In genomic region chr4:780255-780654, GRCh38 we compare ENCODE assay signal across 8 cellular contexts. TPM values are rescaled to one million over a fixed set of nuclear protein-coding genes. Genes with fewer than 3 reads are reported as not detected.
DNase-seq lines count a peak whose midpoint lies in the region; FAIRE-seq and TF ChIP-seq lines count a peak whose summit lies in the region.
"Not testable (repeated sequence)": the region's sequence is repeated elsewhere in the genome, so short reads cannot be mapped to it uniquely, and the experiment has no call there.

No MANE protein-coding gene starts in this region.

- H3K9me3 Mint-ChIP-seq in T-helper 1 cell treated with Interleukin-12 subunit alpha and Interleukin-12 subunit beta and Interleukin-4 antibody, amounts not matched to agents 30 μg/mL and 1 μg/mL, for 36 hours; neural progenitor cell: not testable (repeated sequence)

- peaks cover 45% of the 10 kb centered on the region for H3K4me1 Mint-ChIP-seq in T-helper 1 cell treated with Interleukin-12 subunit alpha and Interleukin-12 subunit beta and Interleukin-4 antibody, amounts not matched to agents 30 μg/mL and 1 μg/mL, for 36 hours (ENCODE audit: low read depth)
- peaks cover 43% of the 10 kb centered on the region for H3K4me1 Mint-ChIP-seq in neural progenitor cell

- H2AFZ ChIP-seq in endothelial cell of umbilical vein (ENCODE audit: low read depth, low read length); keratinocyte (ENCODE audit: control insufficient read depth, low read length); neural progenitor cell (replicated peaks): not testable (repeated sequence)

- not testable (repeated sequence) for BruUV-seq in endothelial cell of umbilical vein (replicated peaks; lab: Mats Ljungman, UMichigan)

- H3K4me3 ChIP-seq in BLaER1 treated with 17β-estradiol and CSF1 and Interleukin-3, amounts not matched to agents 10 nM and 100 nM, result peak overlapping the region; percentile 90 to 100 (median 98)
- H3K4me3 ChIP-seq in HUES6 (ENCODE audit: low read depth, low read length) (peak overlapping the region; percentile 100), adipocyte (ENCODE audit: low read length) (peak overlapping the region; percentile 98), endothelial cell of umbilical vein (replicated peaks in 1 of 3; ENCODE audit: insufficient read depth in 1 of 3, low read depth in 1 of 3, low read length in 3 of 3) (peak overlapping the region; percentile 75 to 99 (median 91)), keratinocyte (ENCODE audit: control insufficient read depth in 2 of 3, extremely low read depth in 1 of 3, insufficient read depth in 2 of 3, low read depth in 1 of 3, low read length in 3 of 3) (peak overlapping the region; percentile 76 to 95 (median 92)), neural progenitor cell (peak overlapping the region; percentile 86), stomach smooth muscle (ENCODE audit: low read length in 2 of 2) (peak overlapping the region; percentile 86 to 98)

- peaks cover 50 to 56% (median 52%) of the 10 kb centered on the region in 11 experiments for H3K36me3 ChIP-seq in BLaER1 treated with 17β-estradiol and CSF1 and Interleukin-3, amounts not matched to agents 10 nM and 100 nM
- H3K36me3 ChIP-seq in HUES6 (ENCODE audit: control insufficient read depth, insufficient read depth, low read length) (peaks cover 49% of the 10 kb centered on the region), adipocyte (ENCODE audit: control insufficient read depth, insufficient read depth, low read length, severe bottlenecking) (peaks cover 27% of the 10 kb centered on the region), endothelial cell of umbilical vein (ENCODE audit: control insufficient read depth in 2 of 2, extremely low read depth in 1 of 2, insufficient read depth in 2 of 2, low read length in 2 of 2) (peaks cover 9 to 14% of the 10 kb centered on the region in 2 experiments), keratinocyte (ENCODE audit: control insufficient read depth in 2 of 2, extremely low read depth in 1 of 2, insufficient read depth in 2 of 2, low read length in 2 of 2) (peaks cover 21 to 36% of the 10 kb centered on the region in 2 experiments), neural progenitor cell (peaks cover 17% of the 10 kb centered on the region), stomach smooth muscle (ENCODE audit: control insufficient read depth in 2 of 2, insufficient read depth in 2 of 2, low read length in 2 of 2) (peaks cover 6 to 19% of the 10 kb centered on the region in 2 donors)

- not testable (repeated sequence) for H3K9me1 ChIP-seq in endothelial cell of umbilical vein (replicated peaks; ENCODE audit: control insufficient read depth, extremely low read depth, insufficient read depth, low read length); keratinocyte (ENCODE audit: control insufficient read depth, extremely low read depth, insufficient read depth, low read length)

- CTCF ChIA-PET in endothelial cell of umbilical vein (lab: Charles Lee), result not testable (repeated sequence)

- peaks cover 28% of the 10 kb centered on the region for H3F3A ChIP-seq in neural progenitor cell (ENCODE audit: low read depth)

- peaks cover 0 to 19% (median 9%) of the 10 kb centered on the region in 11 experiments; a peak in 13 of 22 replicates for H3K9me3 ChIP-seq in BLaER1 treated with 17β-estradiol and CSF1 and Interleukin-3, amounts not matched to agents 10 nM and 100 nM (replicated peaks in 1 of 11)
- not testable (repeated sequence) for H3K9me3 ChIP-seq in HUES6 (ENCODE audit: control insufficient read depth, insufficient read depth, low read depth, low read length); adipocyte (ENCODE audit: control insufficient read depth, low read length); endothelial cell of umbilical vein (replicated peaks; ENCODE audit: control insufficient read depth, insufficient read depth, low read length); keratinocyte (ENCODE audit: control insufficient read depth, low read depth, low read length); neural progenitor cell (ENCODE audit: low read depth); stomach smooth muscle (ENCODE audit: control insufficient read depth in 2 of 2, low read length in 2 of 2)

- peaks cover 16% of the 10 kb centered on the region for H3K27me3 Mint-ChIP-seq in T-helper 1 cell treated with Interleukin-12 subunit alpha and Interleukin-12 subunit beta and Interleukin-4 antibody, amounts not matched to agents 30 μg/mL and 1 μg/mL, for 36 hours (ENCODE audit: low read depth)
- H3K27me3 Mint-ChIP-seq in neural progenitor cell (ENCODE audit: insufficient read depth, low read depth), result peaks cover 26% of the 10 kb centered on the region

- peak overlapping the region; percentile 85 for H3K4me3 Mint-ChIP-seq in T-helper 1 cell treated with Interleukin-12 subunit alpha and Interleukin-12 subunit beta and Interleukin-4 antibody, amounts not matched to agents 30 μg/mL and 1 μg/mL, for 36 hours
- H3K4me3 Mint-ChIP-seq in neural progenitor cell, result peak overlapping the region; percentile 92

- intact Hi-C loops in endothelial cell of umbilical vein (cut with micrococcal nuclease), result loop anchor here (5.0 kb wide), 2 partner anchors 47 to 267 kb away; partner anchors contain the start of gene CPLX1

- not testable (repeated sequence) for DNase-seq in adipocyte (ENCODE audit: low read depth); endothelial cell of umbilical vein (ENCODE audit: low read depth, low spot score); keratinocyte (ENCODE audit: low read depth, low spot score); neural progenitor cell (ENCODE audit: low spot score)

- dilution Hi-C loops in endothelial cell of umbilical vein (cut with MboI; ENCODE audit: extremely low pct_ligation_motif_present, low sequenced_read_pairs); keratinocyte (cut with MboI; ENCODE audit: extremely low pct_ligation_motif_present, low sequenced_read_pairs): not testable (repeated sequence)

- peak overlapping the region in 10 of 11 experiments; percentile 96 to 100 (median 98); a peak in 21 of 22 replicates for H3K27ac ChIP-seq in BLaER1 treated with 17β-estradiol and CSF1 and Interleukin-3, amounts not matched to agents 10 nM and 100 nM
- H3K27ac ChIP-seq in HUES6 (ENCODE audit: low read depth, low read length); neural progenitor cell; stomach smooth muscle (ENCODE audit: low read length): not testable (repeated sequence)
- H3K27ac ChIP-seq in endothelial cell of umbilical vein (ENCODE audit: insufficient read depth, low read depth, low read length) (peak overlapping the region; percentile 91), keratinocyte (ENCODE audit: control insufficient read depth, insufficient read depth, low read length) (peak overlapping the region; percentile 89)

- H3K27ac Mint-ChIP-seq in T-helper 1 cell treated with Interleukin-12 subunit alpha and Interleukin-12 subunit beta and Interleukin-4 antibody, amounts not matched to agents 30 μg/mL and 1 μg/mL, for 36 hours, result peak overlapping the region; percentile 78
- H3K27ac Mint-ChIP-seq in neural progenitor cell, result peak overlapping the region; percentile 93

- H4K20me1 ChIP-seq in BLaER1 treated with 17β-estradiol and CSF1 and Interleukin-3, amounts not matched to agents 10 nM and 100 nM, result peaks cover 17 to 62% (median 56%) of the 10 kb centered on the region in 11 experiments; a peak in 21 of 22 replicates
- not testable (repeated sequence) for H4K20me1 ChIP-seq in endothelial cell of umbilical vein (replicated peaks; ENCODE audit: control insufficient read depth, extremely low read depth, insufficient read depth, low read length); keratinocyte (ENCODE audit: control insufficient read depth, extremely low read depth, insufficient read depth, low read length)
- H4K20me1 ChIP-seq in neural progenitor cell (ENCODE audit: low read depth), result peaks cover 51% of the 10 kb centered on the region

- TF ChIP-seq CTCF in endothelial cell of umbilical vein (IDR thresholded peaks at IDR 0.05; ENCODE audit: extremely low read depth in 1 of 2, insufficient read depth in 1 of 2, low read depth in 1 of 2, low read length in 2 of 2); keratinocyte (optimal IDR thresholded peaks at IDR 0.05 in 1 of 3, IDR thresholded peaks at IDR 0.05 in 1 of 3, conservative IDR thresholded peaks at IDR 0.05 in 1 of 3; ENCODE audit: extremely low read depth in 1 of 3, insufficient read depth in 2 of 3, low read length in 3 of 3); neural progenitor cell (IDR thresholded peaks at IDR 0.05): not testable (repeated sequence)

- not testable (repeated sequence) for TF ChIP-seq POLR2A in endothelial cell of umbilical vein (IDR thresholded peaks at IDR 0.05; ENCODE audit: low read depth, low read length)

- peak overlapping the region; percentile 97 to 100 (median 99) for H3K9ac ChIP-seq in BLaER1 treated with 17β-estradiol and CSF1 and Interleukin-3, amounts not matched to agents 10 nM and 100 nM
- H3K9ac ChIP-seq in HUES6 (ENCODE audit: low read length) (peak overlapping the region; percentile 100), adipocyte (ENCODE audit: low read length) (peak overlapping the region; percentile 99), endothelial cell of umbilical vein (replicated peaks; ENCODE audit: extremely low read depth, insufficient read depth, low read length) (peak overlapping the region; percentile 97), keratinocyte (ENCODE audit: control insufficient read depth, extremely low read depth, insufficient read depth, low read length) (peak overlapping the region; percentile 96), neural progenitor cell (peak overlapping the region; percentile 100), stomach smooth muscle (ENCODE audit: low read length in 2 of 2) (peak overlapping the region; percentile 88 to 96)

- FAIRE-seq in endothelial cell of umbilical vein (lab: Jason Lieb, UNC), result peak; percentile 28
- FAIRE-seq in keratinocyte (lab: Jason Lieb, UNC), result not testable (repeated sequence)

- H3K79me2 ChIP-seq in endothelial cell of umbilical vein (ENCODE audit: control insufficient read depth, insufficient read depth, low read length), result peaks cover 58% of the 10 kb centered on the region
- peaks cover 61% of the 10 kb centered on the region for H3K79me2 ChIP-seq in keratinocyte (ENCODE audit: control insufficient read depth, insufficient read depth, low read length)
- H3K79me2 ChIP-seq in neural progenitor cell (ENCODE audit: low read depth), result peaks cover 63% of the 10 kb centered on the region

- H3K27me3 ChIP-seq in BLaER1 treated with 17β-estradiol and CSF1 and Interleukin-3, amounts not matched to agents 10 nM and 100 nM; adipocyte (replicated peaks; ENCODE audit: control insufficient read depth, insufficient read depth, low read length); endothelial cell of umbilical vein (ENCODE audit: control insufficient read depth in 2 of 2, insufficient read depth in 2 of 2, low read length in 2 of 2); keratinocyte (ENCODE audit: control insufficient read depth, extremely low read depth, insufficient read depth, low read length): not testable (repeated sequence)
- H3K27me3 ChIP-seq in HUES6 (ENCODE audit: control insufficient read depth, insufficient read depth, low read length) (peaks cover 23% of the 10 kb centered on the region), neural progenitor cell (peaks cover 32% of the 10 kb centered on the region), stomach smooth muscle (ENCODE audit: control insufficient read depth in 1 of 2, insufficient read depth in 2 of 2, low read length in 2 of 2) (peaks cover 7 to 11% of the 10 kb centered on the region in 2 donors)

- POLR2A ChIA-PET in endothelial cell of umbilical vein (lab: Charles Lee), result not testable (repeated sequence)

- H3K4me2 ChIP-seq in BLaER1 treated with 17β-estradiol and CSF1 and Interleukin-3, amounts not matched to agents 10 nM and 100 nM, result peak overlapping the region; percentile 86 to 99 (median 96)
- H3K4me2 ChIP-seq in endothelial cell of umbilical vein (ENCODE audit: insufficient read depth, low read length) (peak overlapping the region; percentile 69), keratinocyte (ENCODE audit: control insufficient read depth, extremely low read depth, insufficient read depth, low read depth, low read length) (peak overlapping the region; percentile 99), neural progenitor cell (peak overlapping the region; percentile 97)

- H3K4me1 ChIP-seq in BLaER1 treated with 17β-estradiol and CSF1 and Interleukin-3, amounts not matched to agents 10 nM and 100 nM, result peaks cover 42 to 58% (median 51%) of the 10 kb centered on the region in 10 experiments
- H3K4me1 ChIP-seq in HUES6 (ENCODE audit: control insufficient read depth, insufficient read depth, low read length) (peaks cover 28% of the 10 kb centered on the region), adipocyte (ENCODE audit: control insufficient read depth, insufficient read depth, low read length) (peaks cover 26% of the 10 kb centered on the region), endothelial cell of umbilical vein (ENCODE audit: control insufficient read depth, extremely low read depth, insufficient read depth, low read length) (peaks cover 17% of the 10 kb centered on the region), keratinocyte (ENCODE audit: control insufficient read depth, extremely low read depth, insufficient read depth, low read length) (peaks cover 15% of the 10 kb centered on the region), neural progenitor cell (peaks cover 14% of the 10 kb centered on the region), stomach smooth muscle (ENCODE audit: control insufficient read depth, insufficient read depth, low read length) (peaks cover 33% of the 10 kb centered on the region)

- H3K36me3 Mint-ChIP-seq in T-helper 1 cell treated with Interleukin-12 subunit alpha and Interleukin-12 subunit beta and Interleukin-4 antibody, amounts not matched to agents 30 μg/mL and 1 μg/mL, for 36 hours (ENCODE audit: low read depth), result peaks cover 41% of the 10 kb centered on the region
- peaks cover 37% of the 10 kb centered on the region for H3K36me3 Mint-ChIP-seq in neural progenitor cell

RNA-seq across cellular contexts. Expression of gene CPLX1, which starts 45.7 kb away (rescaled TPM):
- 1.3 and 1.8 TPM in 2 replicates for total RNA-seq in endothelial cell of umbilical vein
- 1.0 and 1.4 TPM in 2 replicates for polyA plus RNA-seq in endothelial cell of umbilical vein
- 0.19 and 0.39 TPM in 2 replicates for polyA plus RNA-seq in endothelial cell of umbilical vein (2011; cell fraction: cytosol; rRNA removed)
- 4.6 and 6.7 TPM in 2 replicates for polyA plus RNA-seq in endothelial cell of umbilical vein (2011; cell fraction: nucleus; rRNA removed)
- 0.74 and 3.7 TPM in 2 replicates for polyA plus RNA-seq in endothelial cell of umbilical vein (2012)
- polyA minus RNA-seq in endothelial cell of umbilical vein, result 0.21 and 0.29 TPM in 2 replicates
- 1.8 TPM for polyA minus RNA-seq in endothelial cell of umbilical vein (2011; cell fraction: cytosol; rRNA and poly(A)+ RNA removed)
- polyA minus RNA-seq in endothelial cell of umbilical vein (2011; cell fraction: nucleus; rRNA and poly(A)+ RNA removed), result 0.87 TPM in 1 of 2 replicates, not detected in the other
- 0.04 to 0.05 TPM in 2 of 3 replicates, not detected in the other for polyA plus RNA-seq in keratinocyte
- polyA plus RNA-seq in keratinocyte (2011; ENCODE audit: low read depth), result not detected
- 0.07 and 0.16 TPM in 2 replicates for polyA plus RNA-seq in keratinocyte (2011; cell fraction: cytosol; rRNA removed)
- polyA plus RNA-seq in keratinocyte (2011; cell fraction: nucleus; rRNA removed), result 0.10 and 0.13 TPM in 2 replicates
- 0.10 and 0.17 TPM in 2 replicates for polyA plus RNA-seq in keratinocyte (2012; ENCODE audit: low replicate concordance)
- not detected in 3 replicates for polyA minus RNA-seq in keratinocyte
- polyA minus RNA-seq in keratinocyte (2011; cell fraction: cytosol; rRNA and poly(A)+ RNA removed), result not detected
- polyA minus RNA-seq in keratinocyte (2011; cell fraction: nucleus; rRNA and poly(A)+ RNA removed), result not detected in 2 replicates
- total RNA-seq in neural progenitor cell (ENCODE audit: low replicate concordance), result not detected in 2 replicates
